12 cellular contexts compared by ENCODE assay signal in genomic region chr19:17170538-17171297, GRCh38. TPM values are rescaled to one million over a fixed set of nuclear protein-coding genes. Genes with fewer than 3 reads are reported as not detected.
DNase-seq lines count a peak whose midpoint lies in the region; ATAC-seq, FAIRE-seq and TF ChIP-seq lines count a peak whose summit lies in the region.
"Had no signal": no experiment of that assay in that cellular context is flagged by ENCODE, and none has a peak within 500 bp of the region (broad histone marks: within the 10 kb centered on the region; RNA-seq: fewer than 3 reads in every experiment).

No MANE protein-coding gene starts in this region.

- intact Hi-C loops in activated CD4-positive, alpha-beta T cell treated with anti-CD3 and anti-CD28 coated beads for 36 hours (cut with DNase I, micrococcal nuclease): no loop called here
- intact Hi-C loops in left cardiac atrium (cut with DNase I): no loop called here

- no peaks in the 10 kb centered on the region for H3K9me3 Mint-ChIP-seq in activated CD4-positive, alpha-beta T cell treated with anti-CD3 and anti-CD28 coated beads for 36 hours (ENCODE audit: low read depth)
- H3K9me3 Mint-ChIP-seq in astrocyte (ENCODE audit: unreplicated experiment): no peaks in the 10 kb centered on the region
- H3K9me3 Mint-ChIP-seq in natural killer cell treated with Interleukin-12 subunit alpha and Interleukin-12 subunit beta and Interleukin-15 and Interleukin-18, amount 100 ng/mL, for 72 hours: no peaks in the 10 kb centered on the region
- H3K9me3 Mint-ChIP-seq: CD8-positive, alpha-beta T cell had no signal

- H3K27me3 Mint-ChIP-seq in activated CD4-positive, alpha-beta T cell treated with anti-CD3 and anti-CD28 coated beads for 36 hours: no peaks in the 10 kb centered on the region
- H3K27me3 Mint-ChIP-seq in astrocyte (ENCODE audit: low read depth, unreplicated experiment): no peaks in the 10 kb centered on the region
- no peaks in the 10 kb centered on the region for H3K27me3 Mint-ChIP-seq in natural killer cell treated with Interleukin-12 subunit alpha and Interleukin-12 subunit beta and Interleukin-15 and Interleukin-18, amount 100 ng/mL, for 72 hours

- no peaks in the 10 kb centered on the region for H3K79me2 ChIP-seq in astrocyte (ENCODE audit: insufficient read depth, low read length)

- POLR2A ChIA-PET in activated CD4-positive, alpha-beta T cell treated with anti-CD3 and anti-CD28 coated beads for 36 hours (lab: Charles Lee): interaction anchor here (0.8 kb wide), 1 partner anchor 44 kb away, joined by 3 read pairs; the partner anchor contains the start of gene USE1

- H3K27ac ChIP-seq in astrocyte (ENCODE audit: low read depth, low read length): no peak overlapping the region
- H3K27ac ChIP-seq: suprapubic skin had no signal

- no peak overlapping the region for H3K4me3 Mint-ChIP-seq in activated CD4-positive, alpha-beta T cell treated with anti-CD3 and anti-CD28 coated beads for 36 hours
- H3K4me3 Mint-ChIP-seq in astrocyte (ENCODE audit: unreplicated experiment): no peak overlapping the region
- H3K4me3 Mint-ChIP-seq in natural killer cell treated with Interleukin-12 subunit alpha and Interleukin-12 subunit beta and Interleukin-15 and Interleukin-18, amount 100 ng/mL, for 72 hours: no peak overlapping the region
- H3K4me3 Mint-ChIP-seq: CD8-positive, alpha-beta T cell had no signal

- no peak for TF ChIP-seq CTCF in astrocyte (IDR thresholded peaks at IDR 0.05; ENCODE audit: insufficient read depth, low read depth, low read length)

- H3K4me1 ChIP-seq in astrocyte (ENCODE audit: insufficient read depth, low read length): no peaks in the 10 kb centered on the region
- H3K4me1 ChIP-seq: suprapubic skin had no signal

- H3K27ac Mint-ChIP-seq in activated CD4-positive, alpha-beta T cell treated with anti-CD3 and anti-CD28 coated beads for 36 hours: peak overlapping the region; percentile 43
- H3K27ac Mint-ChIP-seq in astrocyte (ENCODE audit: unreplicated experiment): peak overlapping the region; percentile 26
- H3K27ac Mint-ChIP-seq in natural killer cell treated with Interleukin-12 subunit alpha and Interleukin-12 subunit beta and Interleukin-15 and Interleukin-18, amount 100 ng/mL, for 72 hours: peak overlapping the region in 1 of 2 donors; percentile 95
- H3K27ac Mint-ChIP-seq: CD8-positive, alpha-beta T cell had no signal

- peaks cover 11% of the 10 kb centered on the region for H3K4me1 Mint-ChIP-seq in activated CD4-positive, alpha-beta T cell treated with anti-CD3 and anti-CD28 coated beads for 36 hours
- H3K4me1 Mint-ChIP-seq in astrocyte (ENCODE audit: low read depth, unreplicated experiment): no peaks in the 10 kb centered on the region
- peaks cover 10 to 22% of the 10 kb centered on the region in 2 donors for H3K4me1 Mint-ChIP-seq in natural killer cell treated with Interleukin-12 subunit alpha and Interleukin-12 subunit beta and Interleukin-15 and Interleukin-18, amount 100 ng/mL, for 72 hours (ENCODE audit: low read depth in 2 of 2)

- no peaks in the 10 kb centered on the region for H3K9me3 ChIP-seq in astrocyte (ENCODE audit: insufficient read depth, low read depth, low read length)
- H3K9me3 ChIP-seq: suprapubic skin had no signal

- ATAC-seq in activated CD4-positive, alpha-beta T cell treated with anti-CD3 and anti-CD28 coated beads for 36 hours: peak; percentile 74
- ATAC-seq in natural killer cell treated with Interleukin-12 subunit alpha and Interleukin-12 subunit beta and Interleukin-15 and Interleukin-18, amount 100 ng/mL, for 72 hours: peak; percentile 68 to 85
- no peak for ATAC-seq in left cardiac atrium
- ATAC-seq: CD8-positive, alpha-beta T cell; left colon had no signal

- H2AFZ ChIP-seq in astrocyte (ENCODE audit: low read depth, low read length): no peak overlapping the region

- peak; percentile 59 for DNase-seq in activated CD4-positive, alpha-beta T cell treated with anti-CD3 and anti-CD28 coated beads for 36 hours
- DNase-seq in activated CD4-positive, alpha-beta T cell treated with anti-CD3 and anti-CD28 coated beads, Interleukin-2, amount 50 U/mL, for 4 hours: no peak
- DNase-seq in GM19239 (ENCODE audit: insufficient read length, low spot score) (peak; percentile 46), astrocyte (ENCODE audit: low read depth) (no peak), left cardiac atrium (no peak), T1000 (lab: John Stamatoyannopoulos, UW) (no peak), COLO829 (ENCODE audit: low spot score) (no peak)
- DNase-seq in natural killer cell treated with Interleukin-12 subunit alpha and Interleukin-12 subunit beta and Interleukin-15 and Interleukin-18, amount 100 ng/mL, for 72 hours (ENCODE audit: low spot score): peak; percentile 85
- DNase-seq: CD8-positive, alpha-beta T cell; left colon; NCI-H2107 had no signal

- no peak overlapping the region for H3K9ac ChIP-seq in astrocyte (ENCODE audit: low read length)

- FAIRE-seq in GM19239 (lab: Jason Lieb, UNC) (no peak), astrocyte (lab: Jason Lieb, UNC) (no peak)

- peaks cover 45% of the 10 kb centered on the region for H3K36me3 Mint-ChIP-seq in activated CD4-positive, alpha-beta T cell treated with anti-CD3 and anti-CD28 coated beads for 36 hours (ENCODE audit: low read depth)
- peaks cover 42% of the 10 kb centered on the region for H3K36me3 Mint-ChIP-seq in astrocyte (ENCODE audit: low read depth, unreplicated experiment)
- H3K36me3 Mint-ChIP-seq in natural killer cell treated with Interleukin-12 subunit alpha and Interleukin-12 subunit beta and Interleukin-15 and Interleukin-18, amount 100 ng/mL, for 72 hours: peaks cover 9% of the 10 kb centered on the region

- H3K4me3 ChIP-seq in astrocyte (ENCODE audit: insufficient read depth, low read depth, low read length): no peak overlapping the region
- H3K4me3 ChIP-seq: suprapubic skin had no signal

- CTCF ChIA-PET in activated CD4-positive, alpha-beta T cell treated with anti-CD3 and anti-CD28 coated beads for 36 hours (lab: Charles Lee): interaction anchor here (0.6 kb wide), 1 partner anchor 213 kb away, joined by 3 read pairs; no protein-coding TSS in a partner anchor

- H4K20me1 ChIP-seq in astrocyte (ENCODE audit: insufficient read depth, low read length): peaks cover 5% of the 10 kb centered on the region

- peaks cover 56% of the 10 kb centered on the region for H3K36me3 ChIP-seq in astrocyte (ENCODE audit: insufficient read depth, low read length)

- H3K4me2 ChIP-seq in astrocyte (ENCODE audit: low read length): no peak overlapping the region

- no peaks in the 10 kb centered on the region for H3K27me3 ChIP-seq in astrocyte (ENCODE audit: insufficient read depth, low read length)
- H3K27me3 ChIP-seq: suprapubic skin had no signal

RNA-seq across cellular contexts. Expression of gene USE1, which starts 44.4 kb away (rescaled TPM):
- total RNA-seq in activated CD4-positive, alpha-beta T cell treated with anti-CD3 and anti-CD28 coated beads for 36 hours: 10 to 100 TPM; 22.6 to 24.5 TPM
- total RNA-seq in astrocyte (19.2 and 19.8 TPM in 2 replicates), left cardiac atrium (10 to 100 TPM; 22.5 to 23.4 TPM)
- total RNA-seq in natural killer cell treated with Interleukin-12 subunit alpha and Interleukin-12 subunit beta and Interleukin-15 and Interleukin-18, amount 100 ng/mL, for 72 hours: 10 to 100 TPM; 25.9 to 28.7 TPM

RNA-seq across cellular contexts. Expression of gene OCEL1, which starts 55.3 kb away (rescaled TPM):
- total RNA-seq in activated CD4-positive, alpha-beta T cell treated with anti-CD3 and anti-CD28 coated beads for 36 hours: 10 to 100 TPM; 10.9 to 11.7 TPM
- total RNA-seq in astrocyte (12.3 and 13.5 TPM in 2 replicates), left cardiac atrium (10 to 100 TPM; 18.7 to 25.3 TPM)
- 10 to 100 TPM; 14.7 to 31.9 TPM for total RNA-seq in natural killer cell treated with Interleukin-12 subunit alpha and Interleukin-12 subunit beta and Interleukin-15 and Interleukin-18, amount 100 ng/mL, for 72 hours

Comparison
In these comparisons a context has a peak if more than half of its experiments do, and no peak if none do; other contexts are left out.
1. DNase-seq: peak in activated CD4-positive, alpha-beta T cell treated with anti-CD3 and anti-CD28 coated beads for 36 hours (single experiment), GM19239 (single experiment) and natural killer cell treated with Interleukin-12 subunit alpha and Interleukin-12 subunit beta and Interleukin-15 and Interleukin-18, amount 100 ng/mL, for 72 hours (single experiment); none in activated CD4-positive, alpha-beta T cell treated with anti-CD3 and anti-CD28 coated beads, Interleukin-2, amount 50 U/mL, for 4 hours (0 of 2), astrocyte (single experiment), left cardiac atrium (single experiment), T1000 (single experiment) and COLO829 (single experiment).
2. ATAC-seq: peak in activated CD4-positive, alpha-beta T cell treated with anti-CD3 and anti-CD28 coated beads for 36 hours (single experiment) and natural killer cell treated with Interleukin-12 subunit alpha and Interleukin-12 subunit beta and Interleukin-15 and Interleukin-18, amount 100 ng/mL, for 72 hours (2 of 2); none in left cardiac atrium (0 of 2).